In the genomic region with DNA sequence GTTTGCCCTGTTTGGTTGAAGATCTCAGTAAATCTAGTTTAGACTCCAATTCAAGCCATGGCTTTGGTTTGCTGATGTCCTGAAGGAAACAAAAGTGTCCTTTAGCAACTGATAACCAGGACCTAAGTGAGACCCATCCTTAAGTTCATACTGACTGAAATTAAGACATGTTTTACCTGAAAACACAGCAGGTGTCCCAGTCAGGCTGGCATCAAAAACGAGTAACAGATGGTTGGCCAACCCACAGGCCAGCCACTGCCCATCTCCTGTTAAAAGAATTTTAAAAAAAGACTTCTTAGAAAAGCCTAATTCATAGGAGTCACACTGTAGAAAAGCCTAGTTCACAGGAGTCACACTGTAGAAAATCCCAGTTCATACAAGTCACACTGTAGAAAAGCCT, we compare ENCODE assay signal across 2 cellular contexts.
TF ChIP-seq lines count a peak whose summit lies in the region.

No MANE protein-coding gene starts in this region.

TF ChIP-seq in IMR-90, 13 proteins besides CTCF, POLR2A, EP300 and RAD21:
- TF ChIP-seq CHD1 (IDR thresholded peaks at IDR 0.05; ENCODE audit: low read depth, low read length) (no peak), MAZ (IDR thresholded peaks at IDR 0.05; ENCODE audit: borderline replicate concordance, low read depth, low read length) (no peak), RCOR1 (IDR thresholded peaks at IDR 0.05; ENCODE audit: insufficient replicate concordance, low read length) (no peak), RFX5 (IDR thresholded peaks at IDR 0.05; ENCODE audit: low read depth, low read length) (no peak), MAFK (IDR thresholded peaks at IDR 0.05; ENCODE audit: low read depth, low read length) (no peak), MXI1 (IDR thresholded peaks at IDR 0.05; ENCODE audit: borderline replicate concordance, low read depth, low read length) (no peak)
- TF ChIP-seq, protein P1, sequence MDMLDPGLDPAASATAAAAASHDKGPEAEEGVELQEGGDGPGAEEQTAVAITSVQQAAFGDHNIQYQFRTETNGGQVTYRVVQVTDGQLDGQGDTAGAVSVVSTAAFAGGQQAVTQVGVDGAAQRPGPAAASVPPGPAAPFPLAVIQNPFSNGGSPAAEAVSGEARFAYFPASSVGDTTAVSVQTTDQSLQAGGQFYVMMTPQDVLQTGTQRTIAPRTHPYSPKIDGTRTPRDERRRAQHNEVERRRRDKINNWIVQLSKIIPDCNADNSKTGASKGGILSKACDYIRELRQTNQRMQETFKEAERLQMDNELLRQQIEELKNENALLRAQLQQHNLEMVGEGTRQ (IDR thresholded peaks at IDR 0.05; ENCODE audit: low read depth, low read length) = no peak
- TF ChIP-seq, protein P2, sequence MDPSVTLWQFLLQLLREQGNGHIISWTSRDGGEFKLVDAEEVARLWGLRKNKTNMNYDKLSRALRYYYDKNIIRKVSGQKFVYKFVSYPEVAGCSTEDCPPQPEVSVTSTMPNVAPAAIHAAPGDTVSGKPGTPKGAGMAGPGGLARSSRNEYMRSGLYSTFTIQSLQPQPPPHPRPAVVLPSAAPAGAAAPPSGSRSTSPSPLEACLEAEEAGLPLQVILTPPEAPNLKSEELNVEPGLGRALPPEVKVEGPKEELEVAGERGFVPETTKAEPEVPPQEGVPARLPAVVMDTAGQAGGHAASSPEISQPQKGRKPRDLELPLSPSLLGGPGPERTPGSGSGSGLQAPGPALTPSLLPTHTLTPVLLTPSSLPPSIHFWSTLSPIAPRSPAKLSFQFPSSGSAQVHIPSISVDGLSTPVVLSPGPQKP (IDR thresholded peaks at IDR 0.05; ENCODE audit: borderline replicate concordance, low read depth, low read length) = no peak

TF ChIP-seq in K562, 482 proteins besides CTCF, POLR2A, EP300 and RAD21:
- TF ChIP-seq, protein P3, sequence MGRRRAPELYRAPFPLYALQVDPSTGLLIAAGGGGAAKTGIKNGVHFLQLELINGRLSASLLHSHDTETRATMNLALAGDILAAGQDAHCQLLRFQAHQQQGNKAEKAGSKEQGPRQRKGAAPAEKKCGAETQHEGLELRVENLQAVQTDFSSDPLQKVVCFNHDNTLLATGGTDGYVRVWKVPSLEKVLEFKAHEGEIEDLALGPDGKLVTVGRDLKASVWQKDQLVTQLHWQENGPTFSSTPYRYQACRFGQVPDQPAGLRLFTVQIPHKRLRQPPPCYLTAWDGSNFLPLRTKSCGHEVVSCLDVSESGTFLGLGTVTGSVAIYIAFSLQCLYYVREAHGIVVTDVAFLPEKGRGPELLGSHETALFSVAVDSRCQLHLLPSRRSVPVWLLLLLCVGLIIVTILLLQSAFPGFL (CRISPR knock-in tag; IDR thresholded peaks at IDR 0.05) = no peak
